In the genomic region with DNA sequence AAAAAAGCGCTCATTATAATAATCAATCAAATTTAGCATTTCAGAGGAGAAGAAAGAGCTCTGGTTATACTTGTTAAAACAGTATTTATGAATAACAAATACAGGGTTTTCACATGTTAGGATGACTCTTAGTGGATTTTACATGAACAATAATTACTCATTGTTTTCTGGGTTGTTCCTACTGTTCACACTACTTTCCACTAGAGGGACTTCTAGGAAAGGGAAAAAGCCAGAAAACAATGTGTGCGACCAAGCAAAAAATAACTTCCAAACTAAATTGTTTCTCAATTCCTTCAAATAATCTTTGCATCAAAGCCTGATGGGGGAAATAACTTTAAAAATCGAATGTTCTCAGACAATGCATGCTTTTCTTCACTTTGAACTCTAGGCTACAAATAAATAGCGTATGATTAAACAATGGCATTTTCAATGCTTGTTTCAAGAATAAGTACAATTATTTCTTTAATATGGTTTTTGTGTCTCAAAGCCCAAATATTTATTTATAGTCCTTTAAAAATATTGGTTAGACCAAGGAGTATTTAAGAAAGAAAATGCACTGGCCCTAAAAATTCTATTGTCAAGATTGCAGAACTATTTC, we compare ENCODE assay signal across 9 cellular contexts.
DNase-seq lines count a peak whose midpoint lies in the region; ATAC-seq and TF ChIP-seq lines count a peak whose summit lies in the region.
"Had no signal": no experiment of that assay in that cellular context is flagged by ENCODE, and none has a peak within 500 bp of the region (broad histone marks: within the 10 kb centered on the region; RNA-seq: fewer than 3 reads in every experiment).

No MANE protein-coding gene starts in this region.

- no peaks in the 10 kb centered on the region for H3K4me1 ChIP-seq in DOHH2 (ENCODE audit: control insufficient read depth, low read length)
- H3K4me1 ChIP-seq in gastroesophageal sphincter, result peaks cover 0 to 9% (median 4%) of the 10 kb centered on the region in 3 donors

- no peaks in the 10 kb centered on the region for H3K9me3 ChIP-seq in DOHH2 (ENCODE audit: control insufficient read depth, insufficient read depth, low read length)
- H3K9me3 ChIP-seq in gastroesophageal sphincter, result no peaks in the 10 kb centered on the region

- no peak overlapping the region for H3K27ac ChIP-seq in DOHH2 (ENCODE audit: low read depth, low read length)
- no peak overlapping the region for H3K27ac ChIP-seq in gastroesophageal sphincter

- peak; percentile 53 for ATAC-seq in HG02763 (IDR thresholded peaks at IDR 0.05; ENCODE audit: unreplicated experiment)
- ATAC-seq in gastroesophageal sphincter, result no peak

- H4K20me1 ChIP-seq in DOHH2 (ENCODE audit: control insufficient read depth, insufficient read depth, low read depth, low read length), result no peaks in the 10 kb centered on the region

- no peak for TF ChIP-seq POLR2A in gastroesophageal sphincter (IDR thresholded peaks at IDR 0.05)

- 30 to 37% methylated on average over 4 of the region's 4 CpGs for WGBS in gastroesophageal sphincter (ENCODE audit: low coverage in 1 of 2), 2 donors

- H3K9me2 ChIP-seq in DOHH2 (replicated peaks; ENCODE audit: control insufficient read depth, low read length), result no peaks in the 10 kb centered on the region

- no peaks in the 10 kb centered on the region for H3K79me2 ChIP-seq in DOHH2 (ENCODE audit: control insufficient read depth, low read length)

- peak; percentile 64 for TF ChIP-seq CTCF in DOHH2 (IDR thresholded peaks at IDR 0.05; ENCODE audit: low read depth, low read length, poor library complexity, severe bottlenecking)
- TF ChIP-seq CTCF in gastroesophageal sphincter (IDR thresholded peaks at IDR 0.05), result peak; percentile 12 to 55 (median 42)

- DNase-seq in SKM-1 treated with dmso at 0.1 percent for 144 hours (lab: John Stamatoyannopoulos, UW; ENCODE audit: unreplicated experiment) (peak; percentile 39), stromal cell of bone marrow (ENCODE audit: low read depth) (peak; percentile 41), posterior cingulate gyrus (no peak), GM19238 (ENCODE audit: insufficient read length, low spot score) (no peak)
- DNase-seq in activated CD8-positive, alpha-beta memory T cell treated with anti-CD3 and anti-CD28 coated beads, Interleukin-2, amount 50 U/mL, for 4 hours, result no peak
- DNase-seq: left cardiac atrium had no signal

- H3K4me2 ChIP-seq in DOHH2 (ENCODE audit: low read length), result no peak overlapping the region

- H3K27me3 ChIP-seq in DOHH2 (ENCODE audit: control insufficient read depth, low read length) (peaks cover 8% of the 10 kb centered on the region), gastroesophageal sphincter (no peaks in the 10 kb centered on the region)

- H3K4me3 ChIP-seq in DOHH2 (ENCODE audit: low read length) (no peak overlapping the region), gastroesophageal sphincter (no peak overlapping the region)

- H3K36me3 ChIP-seq in DOHH2 (ENCODE audit: control insufficient read depth, low read length), result no peaks in the 10 kb centered on the region
- no peaks in the 10 kb centered on the region for H3K36me3 ChIP-seq in gastroesophageal sphincter

- no peaks in the 10 kb centered on the region for H3F3A ChIP-seq in DOHH2 (ENCODE audit: control insufficient read depth, insufficient read depth)

- intact Hi-C loops in posterior cingulate gyrus (cut with DNase I), result loop anchor here (2.0 kb wide), 1 partner anchor 572 kb away; no protein-coding TSS in a partner anchor

- no peak for TF ChIP-seq EP300 in gastroesophageal sphincter (IDR thresholded peaks at IDR 0.05)

Comparison
In these comparisons a context has a peak if more than half of its experiments do, and no peak if none do; other contexts are left out.
1. DNase-seq: peak in SKM-1 treated with dmso at 0.1 percent for 144 hours (single experiment) and stromal cell of bone marrow (single experiment); none in posterior cingulate gyrus (0 of 10), activated CD8-positive, alpha-beta memory T cell treated with anti-CD3 and anti-CD28 coated beads, Interleukin-2, amount 50 U/mL, for 4 hours (single experiment) and GM19238 (single experiment).